24 cellular contexts compared by ENCODE assay signal in the genomic region with DNA sequence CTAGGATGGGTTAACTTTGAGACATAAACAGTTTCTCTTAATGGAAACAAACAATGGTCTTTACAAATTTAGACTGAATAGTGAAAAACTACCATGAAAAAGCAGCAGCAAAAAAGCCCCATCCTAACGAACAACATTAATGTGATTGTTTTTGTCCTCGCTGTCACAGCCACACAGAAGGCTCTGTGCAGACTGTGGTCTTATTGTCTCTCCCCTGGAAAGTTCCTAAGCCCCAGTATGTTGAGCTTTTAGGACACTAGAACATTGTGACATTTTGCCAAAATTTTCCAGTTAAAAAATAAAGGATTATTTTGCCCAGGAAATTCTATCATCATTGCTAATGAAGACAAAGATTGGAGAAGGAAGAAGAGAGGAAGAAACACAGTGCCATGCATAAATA. TPM values are rescaled to one million over a fixed set of nuclear protein-coding genes. Genes with fewer than 3 reads are reported as not detected.
"Had no signal": no experiment of that assay in that cellular context is flagged by ENCODE, and none has a peak within 500 bp of the region (broad histone marks: within the 10 kb centered on the region; RNA-seq: fewer than 3 reads in every experiment).

No MANE protein-coding gene starts in this region.

- DNase-seq: activated CD4-positive, alpha-beta T cell treated with anti-CD3 and anti-CD28 coated beads for 48 hours; activated CD8-positive, alpha-beta T cell treated with anti-CD3 and anti-CD28 coated beads for 36 hours; activated effector memory CD4-positive, alpha-beta T cell treated with anti-CD3 and anti-CD28 coated beads, Interleukin-2, amount 50 U/mL, for 16 hours; activated T-cell treated with anti-CD3 and anti-CD28 coated beads, Interleukin-2, amount 50 U/mL, for 48 hours; amniotic stem cell; body of pancreas; central memory CD4-positive, alpha-beta T cell; effector CD4-positive, alpha-beta T cell; esophagus squamous epithelium; natural killer cell; stimulated activated CD4-positive, alpha-beta T cell treated with anti-CD3 and anti-CD28 coated beads, Interleukin-4, amount 100 ng/mL, for 4 hours; stimulated activated CD8-positive, alpha-beta memory T cell treated with anti-CD3 and anti-CD28 coated beads, Interleukin-4, amount 100 ng/mL, for 48 hours; stimulated activated naive CD4-positive, alpha-beta T cell treated with Interleukin-2 at 50 U/mL for 16 hours; SW 1271 had no signal

- H3K9me3 ChIP-seq: body of pancreas, esophagus squamous epithelium, right atrium auricular region, suprapubic skin had no signal

- ATAC-seq: activated CD8-positive, alpha-beta T cell treated with anti-CD3 and anti-CD28 coated beads for 36 hours; body of pancreas; left lobe of liver; natural killer cell; WTC11 had no signal

- H3K4me3 ChIP-seq: body of pancreas, coronary artery, esophagus squamous epithelium, right atrium auricular region, skin epidermis, suprapubic skin had no signal

- H3K27ac ChIP-seq: body of pancreas, coronary artery, esophagus squamous epithelium, right atrium auricular region, skin epidermis, suprapubic skin had no signal

- H3K4me1 ChIP-seq: body of pancreas, esophagus squamous epithelium, right atrium auricular region, suprapubic skin had no signal

- H3K36me3 ChIP-seq: esophagus squamous epithelium, right atrium auricular region, suprapubic skin had no signal

- H3K27me3 ChIP-seq: body of pancreas, right atrium auricular region, suprapubic skin had no signal

RNA-seq across cellular contexts. Expression of a gene that starts 12.6 kb away (rescaled TPM):
- total RNA-seq: activated CD8-positive, alpha-beta T cell treated with anti-CD3 and anti-CD28 coated beads for 36 hours; endothelial cell of umbilical vein; lung microvascular endothelial cell; natural killer cell; posterior vena cava; right atrium auricular region had no signal

RNA-seq across cellular contexts. Expression of a gene that starts 53.3 kb away (rescaled TPM):
- total RNA-seq: fibroblast of villous mesenchyme, left lobe of liver, lung microvascular endothelial cell, posterior vena cava, right atrium auricular region, suprapubic skin had no signal
